ENCODE assay signal across 11 cellular contexts in genomic region chr10:99685232-99686041, GRCh38. TPM values are rescaled to one million over a fixed set of nuclear protein-coding genes. Genes with fewer than 3 reads are reported as not detected.
DNase-seq lines count a peak whose midpoint lies in the region; ATAC-seq and TF ChIP-seq lines count a peak whose summit lies in the region.
"Had no signal": no experiment of that assay in that cellular context is flagged by ENCODE, and none has a peak within 500 bp of the region (broad histone marks: within the 10 kb centered on the region; RNA-seq: fewer than 3 reads in every experiment).

No MANE protein-coding gene starts in this region.

- H3K4me1 ChIP-seq in BLaER1 treated with 17β-estradiol and CSF1 and Interleukin-3, amounts not matched to agents 10 nM and 100 nM = peaks cover 6 to 23% (median 10%) of the 10 kb centered on the region in 10 experiments; a peak in 16 of 20 replicates
- no peaks in the 10 kb centered on the region for H3K4me1 ChIP-seq in endodermal cell (ENCODE audit: control insufficient read depth, insufficient read depth, low read length)

- H4K20me1 ChIP-seq in BLaER1 treated with 17β-estradiol and CSF1 and Interleukin-3, amounts not matched to agents 10 nM and 100 nM = no peaks in the 10 kb centered on the region

- H3K36me3 ChIP-seq in BLaER1 treated with 17β-estradiol and CSF1 and Interleukin-3, amounts not matched to agents 10 nM and 100 nM = no peaks in the 10 kb centered on the region
- H3K36me3 ChIP-seq in endodermal cell (ENCODE audit: control insufficient read depth, insufficient read depth, low read length) = peaks cover 84% of the 10 kb centered on the region

- H3K9me3 ChIP-seq in BLaER1 treated with 17β-estradiol and CSF1 and Interleukin-3, amounts not matched to agents 10 nM and 100 nM (replicated peaks in 1 of 11) = no peaks in the 10 kb centered on the region
- no peaks in the 10 kb centered on the region for H3K9me3 ChIP-seq in endodermal cell (ENCODE audit: control insufficient read depth, low read length)

- peaks cover 4% of the 10 kb centered on the region for H3K4me1 Mint-ChIP-seq in endodermal cell
- H3K4me1 Mint-ChIP-seq: stimulated activated effector memory CD8-positive, alpha-beta T cell treated with anti-CD3 and anti-CD28 coated beads, Interleukin-12 subunit alpha, Interleukin-12 subunit beta, amount 100 ng/mL, for 72 hours had no signal

- peak overlapping the region in 10 of 11 experiments; percentile 24 to 74 (median 44); a peak in 19 of 22 replicates for H3K4me2 ChIP-seq in BLaER1 treated with 17β-estradiol and CSF1 and Interleukin-3, amounts not matched to agents 10 nM and 100 nM

- H3K9ac ChIP-seq in BLaER1 treated with 17β-estradiol and CSF1 and Interleukin-3, amounts not matched to agents 10 nM and 100 nM = no peak overlapping the region; a peak in 1 of 22 replicates
- H3K9ac ChIP-seq in endodermal cell (ENCODE audit: extremely low read depth, low read length, poor library complexity, severe bottlenecking) = no peak overlapping the region

- no peaks in the 10 kb centered on the region for H3K27me3 Mint-ChIP-seq in endodermal cell (ENCODE audit: insufficient read depth)
- H3K27me3 Mint-ChIP-seq: CD4-positive, CD25-positive, alpha-beta regulatory T cell had no signal

- no peaks in the 10 kb centered on the region for H3K9me3 Mint-ChIP-seq in endodermal cell
- H3K9me3 Mint-ChIP-seq: CD4-positive, CD25-positive, alpha-beta regulatory T cell; stimulated activated effector memory CD8-positive, alpha-beta T cell treated with anti-CD3 and anti-CD28 coated beads, Interleukin-12 subunit alpha, Interleukin-12 subunit beta, amount 100 ng/mL, for 72 hours had no signal

- TF ChIP-seq CTCF in endodermal cell (conservative IDR thresholded peaks at IDR 0.05) (no peak), foreskin fibroblast (IDR thresholded peaks at IDR 0.05; ENCODE audit: low read depth, low read length) (no peak)

- WGBS in endodermal cell (ENCODE audit: insufficient coverage in 1 of 2, insufficient read length in 1 of 2), 2 experiments = 92 to 100% methylated on average over 1 to 5 of the region's 5 CpGs

- H3K36me3 Mint-ChIP-seq in endodermal cell (ENCODE audit: low read depth) = peaks cover 22% of the 10 kb centered on the region

- H3K4me3 ChIP-seq in BLaER1 treated with 17β-estradiol and CSF1 and Interleukin-3, amounts not matched to agents 10 nM and 100 nM = no peak overlapping the region
- no peak overlapping the region for H3K4me3 ChIP-seq in endodermal cell (ENCODE audit: low read length)
- H3K4me3 ChIP-seq in foreskin fibroblast (ENCODE audit: low read depth in 1 of 2, low read length in 2 of 2) = no peak overlapping the region

- DNase-seq in endodermal cell (no peak), foreskin fibroblast (no peak), T-helper 9 cell (no peak), superior temporal gyrus (ENCODE audit: extremely low spot score) (no peak), DMS79 (lab: John Stamatoyannopoulos, UW) (no peak)
- DNase-seq: CD4-positive, CD25-positive, alpha-beta regulatory T cell; NCI-H2081 had no signal

- H3K27me3 ChIP-seq in BLaER1 treated with 17β-estradiol and CSF1 and Interleukin-3, amounts not matched to agents 10 nM and 100 nM = no peaks in the 10 kb centered on the region
- H3K27me3 ChIP-seq in endodermal cell (ENCODE audit: control insufficient read depth, insufficient read depth, low read length, poor library complexity, severe bottlenecking) = no peaks in the 10 kb centered on the region

- peak overlapping the region; percentile 26 for H3K27ac Mint-ChIP-seq in endodermal cell
- H3K27ac Mint-ChIP-seq: stimulated activated effector memory CD8-positive, alpha-beta T cell treated with anti-CD3 and anti-CD28 coated beads, Interleukin-12 subunit alpha, Interleukin-12 subunit beta, amount 100 ng/mL, for 72 hours had no signal

- H3K27ac ChIP-seq in BLaER1 treated with 17β-estradiol and CSF1 and Interleukin-3, amounts not matched to agents 10 nM and 100 nM = peak overlapping the region in 4 of 11 experiments; percentile 34 to 56 (median 39); a peak in 7 of 22 replicates
- H3K27ac ChIP-seq in endodermal cell (ENCODE audit: low read depth, low read length) = no peak overlapping the region

- no peak overlapping the region for H3K4me3 Mint-ChIP-seq in endodermal cell
- H3K4me3 Mint-ChIP-seq: CD4-positive, CD25-positive, alpha-beta regulatory T cell; stimulated activated effector memory CD8-positive, alpha-beta T cell treated with anti-CD3 and anti-CD28 coated beads, Interleukin-12 subunit alpha, Interleukin-12 subunit beta, amount 100 ng/mL, for 72 hours had no signal

- ATAC-seq in GM21360 (IDR thresholded peaks at IDR 0.05; ENCODE audit: unreplicated experiment) = peak; percentile 84
- ATAC-seq in HG03558 (IDR thresholded peaks at IDR 0.05; ENCODE audit: extremely low read depth, unreplicated experiment) = peak; percentile 51
- ATAC-seq: stimulated activated effector memory CD8-positive, alpha-beta T cell treated with anti-CD3 and anti-CD28 coated beads, Interleukin-12 subunit alpha, Interleukin-12 subunit beta, amount 100 ng/mL, for 72 hours had no signal

RNA-seq across cellular contexts. Expression of gene ENTPD7, which starts 26.1 kb away (rescaled TPM):
- total RNA-seq in endodermal cell = 10 to 100 TPM; 23.8 to 26.4 TPM
- polyA plus RNA-seq in endodermal cell (2013, experiment 1 of 2) = 9.7 TPM
- polyA plus RNA-seq in endodermal cell (2013, experiment 2 of 2) = 9.8 TPM

RNA-seq across cellular contexts. Expression of gene COX15, which starts 46.5 kb away (rescaled TPM):
- 10 to 100 TPM; 39.0 to 42.6 TPM for total RNA-seq in endodermal cell
- 38.5 TPM for polyA plus RNA-seq in endodermal cell (2013, experiment 1 of 2)
- 35.2 TPM for polyA plus RNA-seq in endodermal cell (2013, experiment 2 of 2)

RNA-seq across cellular contexts. Expression of gene CUTC, which starts 46.6 kb away (rescaled TPM):
- 10 to 100 TPM; 18.0 to 21.2 TPM for total RNA-seq in endodermal cell
- polyA plus RNA-seq in endodermal cell (2013, experiment 1 of 2) = 25.7 TPM
- 23.1 TPM for polyA plus RNA-seq in endodermal cell (2013, experiment 2 of 2)
